1 cellular context compared by ENCODE assay signal in genomic region chr17:39623356-39623950, GRCh38.
TF ChIP-seq lines count a peak whose summit lies in the region.

No MANE protein-coding gene starts in this region.

TF ChIP-seq in GM12878, 131 proteins besides CTCF, POLR2A, EP300 and RAD21 (continued from another document):
- TF ChIP-seq SKIL (IDR thresholded peaks at IDR 0.05; ENCODE audit: low read depth, poor library complexity, severe bottlenecking) (no peak), ATF3 (IDR thresholded peaks at IDR 0.05; ENCODE audit: borderline replicate concordance, extremely low read depth, low read depth, low read length) (no peak)
